ENCODE assay signal across 1 cellular context in genomic region chr3:177451940-177452484, GRCh38.
A peak's percentile ranks its signal among the peaks of the same experiment; 100 is the strongest.
TF ChIP-seq lines count a peak whose summit lies in the region.

No MANE protein-coding gene starts in this region.

TF ChIP-seq in HepG2, 621 proteins besides CTCF, POLR2A, EP300 and RAD21 (continued from another document):
- TF ChIP-seq THAP8 (CRISPR knock-in tag; IDR thresholded peaks at IDR 0.05; ENCODE audit: borderline replicate concordance) (no peak), DNMT3B (CRISPR knock-in tag; conservative IDR thresholded peaks at IDR 0.05) (no peak), FLYWCH1 (CRISPR knock-in tag; IDR thresholded peaks at IDR 0.05) (no peak), KLF12 (CRISPR knock-in tag; IDR thresholded peaks at IDR 0.05; ENCODE audit: borderline replicate concordance) (no peak), HNRNPK (IDR thresholded peaks at IDR 0.05; ENCODE audit: low read depth, low read length, poor library complexity, severe bottlenecking) (peak; percentile 79), BHLHE40 (IDR thresholded peaks at IDR 0.05; ENCODE audit: low read length) (no peak)
TF ChIP-seq in HepG2: peak in this region for 2.
